In genomic region chr15:67456677-67457529, GRCh38 we compare ENCODE assay signal across 8 cellular contexts.
DNase-seq lines count a peak whose midpoint lies in the region; ATAC-seq and TF ChIP-seq lines count a peak whose summit lies in the region.

No MANE protein-coding gene starts in this region.

- no peaks in the 10 kb centered on the region for H3K9me2 ChIP-seq in GM23248 (ENCODE audit: insufficient read depth)

- H3K4me1 Mint-ChIP-seq in immature natural killer cell = peaks cover 0 to 2% of the 10 kb centered on the region in 2 donors

- H3K9me3 Mint-ChIP-seq in immature natural killer cell = peaks cover 0 to under 1% (median 0%) of the 10 kb centered on the region in 6 donors

- in situ Hi-C loops in GM23248 (cut with MboI) (no loop called here), T47D (cut with HindIII; ENCODE audit: low pct_unique_long_range_greater_than_20kb, low sequenced_read_pairs) (no loop called here)

- H3K4me3 ChIP-seq in GM23248 = no peak overlapping the region
- H3K4me3 ChIP-seq in WERI-Rb-1 (ENCODE audit: low read depth, low read length) = no peak overlapping the region

- H3K27me3 ChIP-seq in GM23248 (replicated peaks; ENCODE audit: insufficient read depth) (no peaks in the 10 kb centered on the region), WERI-Rb-1 (ENCODE audit: insufficient read depth, low read depth, severe bottlenecking) (no peaks in the 10 kb centered on the region)

- no peak for ATAC-seq in GM21367 (IDR thresholded peaks at IDR 0.05; ENCODE audit: unreplicated experiment)

- DNase-seq in AML-193 (lab: John Stamatoyannopoulos, UW) = peak; percentile 73 to 77
- DNase-seq in GM23248 = peak; percentile 76
- DNase-seq in NCI-H2171 (lab: John Stamatoyannopoulos, UW) = peak; percentile 61
- DNase-seq in WERI-Rb-1 = peak; percentile 87
- DNase-seq in T47D (ENCODE audit: low read depth in 1 of 2, low spot score in 1 of 2) = peak; percentile 45 to 79
- peak; percentile 62 to 68 (median 63) for DNase-seq in immature natural killer cell
- peak; percentile 65 to 81 for DNase-seq in stimulated activated CD4-positive, alpha-beta T cell treated with anti-CD3 and anti-CD28 coated beads, Interleukin-15, amount 100 ng/mL, for 48 hours (ENCODE audit: low read depth in 2 of 2)

- peak; percentile 91 for TF ChIP-seq CTCF in WERI-Rb-1 (IDR thresholded peaks at IDR 0.05; ENCODE audit: low read depth, low read length)

- no peaks in the 10 kb centered on the region for H3K79me2 ChIP-seq in GM23248 (ENCODE audit: insufficient read depth)

- H2AFZ ChIP-seq in GM23248 = no peak overlapping the region

- no peak overlapping the region for H3K4me2 ChIP-seq in GM23248 (ENCODE audit: unreplicated experiment)

- H3K27me3 Mint-ChIP-seq in immature natural killer cell (ENCODE audit: low read depth in 3 of 3) = peaks cover 0 to 5% (median 0%) of the 10 kb centered on the region in 3 donors

- H3K36me3 ChIP-seq in GM23248 (ENCODE audit: low read depth) = no peaks in the 10 kb centered on the region
- H3K36me3 ChIP-seq in WERI-Rb-1 = no peaks in the 10 kb centered on the region

- no peaks in the 10 kb centered on the region for H3K4me1 ChIP-seq in GM23248 (ENCODE audit: insufficient read depth)

- H4K20me1 ChIP-seq in GM23248 (ENCODE audit: insufficient read depth) = no peaks in the 10 kb centered on the region

- no peak overlapping the region for H3K9ac ChIP-seq in GM23248

- H3K9me3 ChIP-seq in GM23248 (ENCODE audit: low read depth) (no peaks in the 10 kb centered on the region), WERI-Rb-1 (ENCODE audit: severe bottlenecking) (peaks cover 12% of the 10 kb centered on the region)

- no peaks in the 10 kb centered on the region for H3F3A ChIP-seq in GM23248 (ENCODE audit: insufficient read depth)

- H3K4me3 Mint-ChIP-seq in immature natural killer cell = no peak overlapping the region

- H3K27ac Mint-ChIP-seq in immature natural killer cell = no peak overlapping the region

- peaks cover 5 to 8% (median 6%) of the 10 kb centered on the region in 3 donors for H3K36me3 Mint-ChIP-seq in immature natural killer cell

- no peak overlapping the region for H3K27ac ChIP-seq in GM23248
- no peak overlapping the region for H3K27ac ChIP-seq in WERI-Rb-1

- WGBS in GM23248 (ENCODE audit: low coverage in 1 of 2, low lambda C conversion rate in 2 of 2, missing lambda C conversion rate in 2 of 2), 2 experiments = 16 to 21% methylated on average over 8 of the region's 8 CpGs
